24 cellular contexts compared by ENCODE assay signal in genomic region chr1:241101622-241102021, GRCh38.
"Had no signal": no experiment of that assay in that cellular context is flagged by ENCODE, and none has a peak within 500 bp of the region (broad histone marks: within the 10 kb centered on the region; RNA-seq: fewer than 3 reads in every experiment).

No MANE protein-coding gene starts in this region.

- H3K9me3 Mint-ChIP-seq: activated CD4-positive, alpha-beta memory T cell treated with anti-CD3 and anti-CD28 coated beads for 36 hours; activated naive CD8-positive, alpha-beta T cell treated with anti-CD3 and anti-CD28 coated beads for 36 hours; stimulated activated memory B cell treated with anti-CD40 and anti-IgM and Interleukin-4, amounts not matched to agents 10 μg/mL and 1 μg/mL and 100 μg/mL, for 72 hours had no signal

- H3K4me1 Mint-ChIP-seq: activated naive CD8-positive, alpha-beta T cell treated with anti-CD3 and anti-CD28 coated beads for 36 hours; central memory CD8-positive, alpha-beta T cell; natural killer cell; stimulated activated memory B cell treated with anti-CD40 and anti-IgM and Interleukin-4, amounts not matched to agents 10 μg/mL and 1 μg/mL and 100 μg/mL, for 72 hours; T-helper 17 cell had no signal

- DNase-seq: activated CD4-positive, alpha-beta memory T cell treated with anti-CD3 and anti-CD28 coated beads for 36 hours; activated CD4-positive, alpha-beta T cell treated with anti-CD3 and anti-CD28 coated beads for 48 hours; activated CD4-positive, CD25-positive, alpha-beta regulatory T cell; activated naive CD4-positive, alpha-beta T cell treated with Interleukin-2 at 50 U/mL for 16 hours; activated naive CD8-positive, alpha-beta T cell treated with anti-CD3 and anti-CD28 coated beads for 36 hours; activated T-cell treated with anti-CD3 and anti-CD28 coated beads, Interleukin-2, amount 50 U/mL, for 48 hours; erythroblast; gastrocnemius medialis; hypothalamus; left ventricle myocardium superior; mammary epithelial cell; midbrain; natural killer cell; right lobe of liver; small intestine; stomach; T-helper 17 cell; transverse colon; uterus had no signal

- H3K27ac ChIP-seq: coronary artery, gastrocnemius medialis, parathyroid adenoma, right lobe of liver, stomach, suprapubic skin, transverse colon, uterus had no signal

- H3K27me3 ChIP-seq: gastrocnemius medialis, right lobe of liver, stomach, suprapubic skin, transverse colon, uterus had no signal

- H3K9me3 ChIP-seq: gastrocnemius medialis, right lobe of liver, stomach, suprapubic skin, transverse colon, uterus had no signal

- H3K27me3 Mint-ChIP-seq: activated CD4-positive, alpha-beta memory T cell treated with anti-CD3 and anti-CD28 coated beads for 36 hours; activated naive CD8-positive, alpha-beta T cell treated with anti-CD3 and anti-CD28 coated beads for 36 hours; central memory CD8-positive, alpha-beta T cell; stimulated activated memory B cell treated with anti-CD40 and anti-IgM and Interleukin-4, amounts not matched to agents 10 μg/mL and 1 μg/mL and 100 μg/mL, for 72 hours; T-helper 17 cell had no signal

- H3K4me3 ChIP-seq: coronary artery, gastrocnemius medialis, right lobe of liver, stomach, suprapubic skin, transverse colon, uterus had no signal

- H3K4me3 Mint-ChIP-seq: activated CD4-positive, alpha-beta memory T cell treated with anti-CD3 and anti-CD28 coated beads for 36 hours; activated naive CD8-positive, alpha-beta T cell treated with anti-CD3 and anti-CD28 coated beads for 36 hours; central memory CD8-positive, alpha-beta T cell; natural killer cell; stimulated activated memory B cell treated with anti-CD40 and anti-IgM and Interleukin-4, amounts not matched to agents 10 μg/mL and 1 μg/mL and 100 μg/mL, for 72 hours; T-helper 17 cell had no signal

- H3K27ac Mint-ChIP-seq: activated CD4-positive, alpha-beta memory T cell treated with anti-CD3 and anti-CD28 coated beads for 36 hours; activated naive CD8-positive, alpha-beta T cell treated with anti-CD3 and anti-CD28 coated beads for 36 hours; natural killer cell; stimulated activated memory B cell treated with anti-CD40 and anti-IgM and Interleukin-4, amounts not matched to agents 10 μg/mL and 1 μg/mL and 100 μg/mL, for 72 hours; T-helper 17 cell had no signal

- H3K36me3 Mint-ChIP-seq: activated CD4-positive, alpha-beta memory T cell treated with anti-CD3 and anti-CD28 coated beads for 36 hours; natural killer cell; stimulated activated memory B cell treated with anti-CD40 and anti-IgM and Interleukin-4, amounts not matched to agents 10 μg/mL and 1 μg/mL and 100 μg/mL, for 72 hours had no signal

- H3K4me1 ChIP-seq: gastrocnemius medialis, parathyroid adenoma, right lobe of liver, stomach, suprapubic skin, transverse colon, uterus had no signal

- H3K36me3 ChIP-seq: gastrocnemius medialis, right lobe of liver, stomach, suprapubic skin, transverse colon, uterus had no signal

- ATAC-seq: gastrocnemius medialis; left ventricle myocardium superior; natural killer cell; right lobe of liver; stimulated activated memory B cell treated with anti-CD40 and anti-IgM and Interleukin-4, amounts not matched to agents 10 μg/mL and 1 μg/mL and 100 μg/mL, for 72 hours; T-helper 17 cell had no signal
